16 cellular contexts compared by ENCODE assay signal in the genomic region with DNA sequence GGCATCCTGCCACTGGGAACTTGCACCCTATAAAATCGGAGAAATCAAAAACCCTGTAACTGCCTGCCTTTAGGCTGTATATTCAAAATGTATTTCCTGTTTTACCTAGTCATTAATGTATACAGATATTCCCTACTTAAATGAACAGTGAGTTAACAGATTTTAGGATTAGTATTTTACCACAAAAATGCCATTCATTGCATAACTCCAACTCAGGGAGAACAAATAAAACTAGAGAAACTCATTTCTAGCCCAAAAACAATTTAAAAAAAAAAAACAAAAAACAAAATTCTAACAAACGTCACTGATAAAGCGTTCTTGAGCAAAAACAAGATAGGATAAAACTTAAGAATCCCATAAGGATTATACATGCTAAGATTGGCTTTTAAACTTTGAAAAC. TPM values are rescaled to one million over a fixed set of nuclear protein-coding genes. Genes with fewer than 3 reads are reported as not detected.
DNase-seq lines count a peak whose midpoint lies in the region; FAIRE-seq and TF ChIP-seq lines count a peak whose summit lies in the region.
"Had no signal": no experiment of that assay in that cellular context is flagged by ENCODE, and none has a peak within 500 bp of the region (broad histone marks: within the 10 kb centered on the region; RNA-seq: fewer than 3 reads in every experiment).

No MANE protein-coding gene starts in this region.

- no peaks in the 10 kb centered on the region for H3K9me3 ChIP-seq in effector memory CD4-positive, alpha-beta T cell (ENCODE audit: control insufficient read depth, low read length)
- H3K9me3 ChIP-seq: BE2C had no signal

- peak; percentile 5 for TF ChIP-seq POLR2A in erythroblast (IDR thresholded peaks at IDR 0.05; ENCODE audit: low read length)

- TF ChIP-seq CTCF in HFFc6 (IDR thresholded peaks at IDR 0.05) (no peak), D721Med (IDR thresholded peaks at IDR 0.05; ENCODE audit: insufficient read depth, missing control alignments) (no peak)

- no peak for DNase-seq in activated naive CD4-positive, alpha-beta T cell (lab: John Stamatoyannopoulos, UW)
- DNase-seq in HFFc6 (no peak), erythroblast (lab: John Stamatoyannopoulos, UW) (no peak), D721Med (ENCODE audit: insufficient read length, low spot score) (no peak), LoVo (ENCODE audit: low spot score) (no peak)
- DNase-seq in effector memory CD4-positive, alpha-beta T cell: no peak
- DNase-seq: BE2C; CD8-positive, alpha-beta T cell; COR-L47; DND-41; GOT3; H9 had no signal

- peaks cover 20% of the 10 kb centered on the region for H3K4me1 Mint-ChIP-seq in activated naive CD4-positive, alpha-beta T cell treated with anti-CD3 and anti-CD28 coated beads, Interleukin-2, amount 50 U/mL, for 24 hours
- H3K4me1 Mint-ChIP-seq in HFFc6 (ENCODE audit: low read depth): peaks cover 14% of the 10 kb centered on the region

- H3K9me3 Mint-ChIP-seq in activated naive CD4-positive, alpha-beta T cell treated with anti-CD3 and anti-CD28 coated beads, Interleukin-2, amount 50 U/mL, for 24 hours: no peaks in the 10 kb centered on the region
- H3K9me3 Mint-ChIP-seq in HFFc6: no peaks in the 10 kb centered on the region
- H3K9me3 Mint-ChIP-seq: CD8-positive, alpha-beta T cell; H9 had no signal

- H3K36me3 ChIP-seq in effector memory CD4-positive, alpha-beta T cell (ENCODE audit: control insufficient read depth, insufficient read depth, low read length): peaks cover 30% of the 10 kb centered on the region
- H3K36me3 ChIP-seq: BE2C had no signal

- H3K36me3 Mint-ChIP-seq in activated naive CD4-positive, alpha-beta T cell treated with anti-CD3 and anti-CD28 coated beads, Interleukin-2, amount 50 U/mL, for 24 hours: peaks cover 10% of the 10 kb centered on the region
- peaks cover 29% of the 10 kb centered on the region for H3K36me3 Mint-ChIP-seq in HFFc6 (ENCODE audit: low read depth)

- peak overlapping the region; percentile 53 for H3K27ac Mint-ChIP-seq in activated naive CD4-positive, alpha-beta T cell treated with anti-CD3 and anti-CD28 coated beads, Interleukin-2, amount 50 U/mL, for 24 hours
- H3K27ac Mint-ChIP-seq in HFFc6: peak overlapping the region; percentile 38
- H3K27ac Mint-ChIP-seq: CD14-positive monocyte; CD8-positive, alpha-beta T cell; H9 had no signal

- no peak overlapping the region for H3K4me3 Mint-ChIP-seq in activated naive CD4-positive, alpha-beta T cell treated with anti-CD3 and anti-CD28 coated beads, Interleukin-2, amount 50 U/mL, for 24 hours
- H3K4me3 Mint-ChIP-seq in HFFc6: no peak overlapping the region
- H3K4me3 Mint-ChIP-seq: CD14-positive monocyte; CD8-positive, alpha-beta T cell; H9 had no signal

- no peak overlapping the region for H3K4me3 ChIP-seq in effector memory CD4-positive, alpha-beta T cell (ENCODE audit: insufficient read depth, low read depth, low read length, poor library complexity, severe bottlenecking)

- H3K27me3 ChIP-seq in effector memory CD4-positive, alpha-beta T cell (replicated peaks; ENCODE audit: control insufficient read depth, insufficient read depth, low read length, poor library complexity, severe bottlenecking): no peaks in the 10 kb centered on the region
- H3K27me3 ChIP-seq: BE2C had no signal

- no peaks in the 10 kb centered on the region for H3K27me3 Mint-ChIP-seq in activated naive CD4-positive, alpha-beta T cell treated with anti-CD3 and anti-CD28 coated beads, Interleukin-2, amount 50 U/mL, for 24 hours
- H3K27me3 Mint-ChIP-seq in HFFc6 (ENCODE audit: insufficient read depth): peaks cover 2% of the 10 kb centered on the region

- no peak overlapping the region for H3K27ac ChIP-seq in effector memory CD4-positive, alpha-beta T cell (ENCODE audit: insufficient read depth, low read length, poor library complexity, severe bottlenecking)
- H3K27ac ChIP-seq: HL-60 had no signal

- H3K4me1 ChIP-seq in effector memory CD4-positive, alpha-beta T cell (ENCODE audit: control insufficient read depth, insufficient read depth, low read length, poor library complexity, severe bottlenecking): peaks cover 1% of the 10 kb centered on the region
- H3K4me1 ChIP-seq: BE2C had no signal

- no peak for FAIRE-seq in D721Med (lab: Jason Lieb, UNC)
- FAIRE-seq: A204.1 had no signal

RNA-seq across cellular contexts. Expression of a gene that starts 3.7 kb away (rescaled TPM):
- total RNA-seq in HFFc6 (2021; fragmentation: NEBNext Ultra II Directional; extraction: Animal tissue kit (Norgen Biotek cat#: 25700)): 10 to 100 TPM; 16.8 to 18.9 (median 17.3) TPM

RNA-seq across cellular contexts. Expression of a gene that starts 13.5 kb away (rescaled TPM):
- 100 to 1,000 TPM in 4 of 6 experiments, 10 to 100 TPM in 2; 85.9 to 109 (median 103) TPM for total RNA-seq in HFFc6 (2021; fragmentation: NEBNext Ultra II Directional; extraction: Animal tissue kit (Norgen Biotek cat#: 25700))

RNA-seq across cellular contexts. Expression of a gene that starts 13.9 kb away (rescaled TPM):
- total RNA-seq in HFFc6 (2021; fragmentation: NEBNext Ultra II Directional; extraction: Animal tissue kit (Norgen Biotek cat#: 25700)): 10 to 100 TPM in 2 of 6 experiments, 1 to 10 TPM in 4; 7.8 to 10.8 (median 9.5) TPM

RNA-seq across cellular contexts. Expression of a gene that starts 33.6 kb away (rescaled TPM):
- 100 to 1,000 TPM; 222 to 267 (median 235) TPM for total RNA-seq in HFFc6 (2021; fragmentation: NEBNext Ultra II Directional; extraction: Animal tissue kit (Norgen Biotek cat#: 25700))

RNA-seq across cellular contexts. Expression of a gene that starts 52.5 kb away (rescaled TPM):
- 10 to 100 TPM; 20.4 to 25.6 (median 22.5) TPM for total RNA-seq in HFFc6 (2021; fragmentation: NEBNext Ultra II Directional; extraction: Animal tissue kit (Norgen Biotek cat#: 25700))
